In the genomic region with DNA sequence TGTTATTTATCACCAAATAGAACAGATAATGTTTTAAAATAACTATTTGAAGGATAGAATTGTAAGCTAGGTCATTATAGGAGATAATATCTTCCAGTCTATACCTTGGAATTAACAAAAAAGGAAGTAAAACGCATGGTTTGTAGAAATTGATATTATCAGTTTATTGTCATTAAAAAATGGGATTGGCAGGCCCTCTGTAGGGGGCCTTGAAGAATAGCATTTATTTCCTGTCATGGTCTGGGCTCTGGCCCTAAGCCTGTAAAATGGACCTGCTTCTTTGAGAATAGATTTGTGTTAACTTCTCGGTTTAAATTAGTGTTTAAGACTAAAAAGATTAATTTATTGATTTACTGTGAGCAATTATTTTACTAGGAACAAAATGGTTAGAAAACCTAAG, we compare ENCODE assay signal across 11 cellular contexts.
DNase-seq lines count a peak whose midpoint lies in the region; ATAC-seq, FAIRE-seq and TF ChIP-seq lines count a peak whose summit lies in the region.
"Had no signal": no experiment of that assay in that cellular context is flagged by ENCODE, and none has a peak within 500 bp of the region (broad histone marks: within the 10 kb centered on the region; RNA-seq: fewer than 3 reads in every experiment).

No MANE protein-coding gene starts in this region.

- no peaks in the 10 kb centered on the region for H3K27me3 Mint-ChIP-seq in osteocyte (ENCODE audit: unreplicated experiment)
- no peaks in the 10 kb centered on the region for H3K27me3 Mint-ChIP-seq in HFFc6 (ENCODE audit: insufficient read depth)

- H3K36me3 Mint-ChIP-seq in osteocyte (ENCODE audit: unreplicated experiment) (peaks cover 3% of the 10 kb centered on the region), HFFc6 (ENCODE audit: low read depth) (no peaks in the 10 kb centered on the region)

- peaks cover 14% of the 10 kb centered on the region for H3K4me1 Mint-ChIP-seq in osteocyte (ENCODE audit: unreplicated experiment)
- no peaks in the 10 kb centered on the region for H3K4me1 Mint-ChIP-seq in HFFc6 (ENCODE audit: low read depth)

- intact Hi-C loops in left colon (cut with DNase I, micrococcal nuclease): no loop called here

- no peaks in the 10 kb centered on the region for H3K27me3 ChIP-seq in bronchial epithelial cell (ENCODE audit: control insufficient read depth, insufficient read depth, low read length)
- H3K27me3 ChIP-seq: pancreas, thyroid gland had no signal

- ATAC-seq in left colon: no peak
- ATAC-seq: Panc1 had no signal

- H3K27ac Mint-ChIP-seq in osteocyte (ENCODE audit: unreplicated experiment) (no peak overlapping the region), HFFc6 (no peak overlapping the region)

- DNase-seq in NCI-H748 (lab: John Stamatoyannopoulos, UW; ENCODE audit: unreplicated experiment) (peak; percentile 14), NCI-H748 treated with DMSO at 0.1 percent for 48 hours (lab: John Stamatoyannopoulos, UW) (no peak), M059J (ENCODE audit: low read depth) (peak; percentile 2), bronchial epithelial cell (ENCODE audit: low read depth) (peak; percentile 2), osteocyte (ENCODE audit: extremely low spot score, unreplicated experiment) (no peak), HFFc6 (no peak), 8988T (no peak), left colon (no peak)
- DNase-seq: pancreas, thyroid gland had no signal

- no peak for TF ChIP-seq CTCF in bronchial epithelial cell (IDR thresholded peaks at IDR 0.05; ENCODE audit: insufficient read depth, low read length, severe bottlenecking)
- TF ChIP-seq CTCF in osteocyte (IDR thresholded peaks at IDR 0.05): peak; percentile 48
- TF ChIP-seq CTCF in HFFc6 (IDR thresholded peaks at IDR 0.05): no peak

- no peak overlapping the region for H3K4me3 ChIP-seq in bronchial epithelial cell (ENCODE audit: low read depth, low read length)
- H3K4me3 ChIP-seq: pancreas, thyroid gland had no signal

- no peak overlapping the region for H3K4me3 Mint-ChIP-seq in osteocyte (ENCODE audit: unreplicated experiment)
- no peak overlapping the region for H3K4me3 Mint-ChIP-seq in HFFc6

- H3K36me3 ChIP-seq in bronchial epithelial cell (ENCODE audit: control insufficient read depth, insufficient read depth, low read length): no peaks in the 10 kb centered on the region
- H3K36me3 ChIP-seq: pancreas, thyroid gland had no signal

- no peak for FAIRE-seq in bronchial epithelial cell (lab: Jason Lieb, UNC)
- FAIRE-seq: pancreas had no signal

- H3K9me3 Mint-ChIP-seq in osteocyte (ENCODE audit: unreplicated experiment): no peaks in the 10 kb centered on the region
- H3K9me3 Mint-ChIP-seq in HFFc6: peaks cover 4% of the 10 kb centered on the region; the same call in 1 of the 2 replicates

Comparison
In these comparisons a context has a peak if more than half of its experiments do, and no peak if none do; other contexts are left out.
1. DNase-seq: peak in NCI-H748 (single experiment), M059J (single experiment) and bronchial epithelial cell (single experiment); none in NCI-H748 treated with DMSO at 0.1 percent for 48 hours (single experiment), osteocyte (single experiment), HFFc6 (single experiment), 8988T (single experiment) and left colon (0 of 2).